ENCODE assay signal across 36 cellular contexts in genomic region chrX:130658310-130658709, GRCh38.
"Had no signal": no experiment of that assay in that cellular context is flagged by ENCODE, and none has a peak within 500 bp of the region (broad histone marks: within the 10 kb centered on the region; RNA-seq: fewer than 3 reads in every experiment).

No MANE protein-coding gene starts in this region.

- H3K27ac Mint-ChIP-seq: activated B cell treated with CpG ODN at 0.5 μM for 24 hours; activated CD4-positive, alpha-beta memory T cell treated with anti-CD3 and anti-CD28 coated beads for 36 hours; activated CD4-positive, alpha-beta T cell treated with anti-CD3 and anti-CD28 coated beads, Interleukin-2, amount 10 ng/mL, durations not matched to agents 24 days and 14 days; activated CD8-positive, alpha-beta T cell treated with anti-CD3 and anti-CD28 coated beads for 36 hours; activated naive CD4-positive, alpha-beta T cell treated with anti-CD3 and anti-CD28 coated beads for 36 hours; activated naive CD4-positive, alpha-beta T cell treated with anti-CD3 and anti-CD28 coated beads, Interleukin-2, amount 50 U/mL, for 72 hours; activated naive CD8-positive, alpha-beta T cell treated with anti-CD3 and anti-CD28 coated beads for 36 hours; activated T-cell treated with anti-CD3 and anti-CD28 coated beads, Interleukin-2, amount 50 U/mL, for 72 hours; activated T-helper 1 cell treated with anti-CD3 and anti-CD28 coated beads, Interleukin-12 subunit alpha, Interleukin-12 subunit beta, Interleukin-2, Interleukin-4 antibody, amounts not matched to agents 30 ng/mL and 10 ng/mL and 1 ng/mL, durations not matched to agents 14 hours and 24 hours and 36 hours; activated T-helper 17 cell treated with anti-CD3 and anti-CD28 coated beads, Interleukin-2, amount 50 U/mL, for 72 hours; T-helper 1 cell treated with Interleukin-12 subunit alpha and Interleukin-12 subunit beta and Interleukin-4 antibody, amounts not matched to agents 30 μg/mL and 1 μg/mL, for 36 hours; T-helper 2 cell treated with Interferon-gamma antibody and Interleukin-4, amounts not matched to agents 5 μg/mL and 100 μg/mL, for 36 hours had no signal

- H3K27me3 Mint-ChIP-seq: activated B cell treated with CpG ODN at 0.5 μM for 24 hours; activated CD4-positive, alpha-beta memory T cell treated with anti-CD3 and anti-CD28 coated beads for 36 hours; activated CD4-positive, alpha-beta T cell treated with anti-CD3 and anti-CD28 coated beads, Interleukin-2, amount 10 ng/mL, durations not matched to agents 24 days and 14 days; activated CD8-positive, alpha-beta T cell treated with anti-CD3 and anti-CD28 coated beads for 36 hours; activated naive CD8-positive, alpha-beta T cell treated with anti-CD3 and anti-CD28 coated beads for 36 hours; activated T-helper 17 cell treated with anti-CD3 and anti-CD28 coated beads, Interleukin-2, amount 50 U/mL, for 72 hours had no signal

- DNase-seq: activated B cell treated with CpG ODN at 0.5 μM for 24 hours; activated CD4-positive, alpha-beta memory T cell treated with anti-CD3 and anti-CD28 coated beads for 36 hours; activated CD4-positive, alpha-beta T cell treated with anti-CD3 and anti-CD28 coated beads for 4 hours; activated CD4-positive, alpha-beta T cell treated with anti-CD3 and anti-CD28 coated beads, Interleukin-2, amount 10 ng/mL, durations not matched to agents 24 days and 14 days; activated CD4-positive, alpha-beta T cell treated with anti-CD3 and anti-CD28 coated beads, Interleukin-2, amount 50 U/mL, for 1 hour; activated CD4-positive, alpha-beta T cell treated with anti-CD3 and anti-CD28 coated beads, Interleukin-2, amount 50 U/mL, for 4 hours; activated CD4-positive, CD25-positive, alpha-beta regulatory T cell treated with anti-CD3 and anti-CD28 coated beads, Interleukin-2, amount 50 U/mL, for 72 hours; activated CD8-positive, alpha-beta memory T cell treated with anti-CD3 and anti-CD28 coated beads, Interleukin-2, amount 50 U/mL, for 4 hours; activated CD8-positive, alpha-beta T cell treated with anti-CD3 and anti-CD28 coated beads for 36 hours; activated effector memory CD4-positive, alpha-beta T cell treated with anti-CD3 and anti-CD28 coated beads, Interleukin-2, amount 50 U/mL, for 16 hours; activated gamma-delta T cell treated with Interleukin-2 at 50 U/mL for 16 hours; activated naive CD4-positive, alpha-beta T cell; activated naive CD4-positive, alpha-beta T cell treated with anti-CD3 and anti-CD28 coated beads for 36 hours; activated naive CD4-positive, alpha-beta T cell treated with anti-CD3 and anti-CD28 coated beads, Interleukin-2, amount 50 U/mL, for 16 hours; activated naive CD8-positive, alpha-beta T cell treated with anti-CD3 and anti-CD28 coated beads for 36 hours; activated T-cell treated with anti-CD3 and anti-CD28 coated beads for 4 hours; activated T-cell treated with anti-CD3 and anti-CD28 coated beads, Interleukin-2, amount 50 U/mL, for 1 hour; activated T-cell treated with anti-CD3 and anti-CD28 coated beads, Interleukin-2, amount 50 U/mL, for 4 hours; activated T-cell treated with anti-CD3 and anti-CD28 coated beads, Interleukin-2, amount 50 U/mL, for 72 hours; adrenal gland; amniotic stem cell; aorta; body of pancreas; brain microvascular endothelial cell; central memory CD4-positive, alpha-beta T cell; T-helper 1 cell; T-helper 2 cell; T-helper 9 cell had no signal

- H3K4me3 ChIP-seq: adrenal gland, body of pancreas, breast epithelium had no signal

- H3K36me3 ChIP-seq: adrenal gland, brain microvascular endothelial cell, breast epithelium had no signal

- H3K4me3 Mint-ChIP-seq: activated B cell treated with CpG ODN at 0.5 μM for 24 hours; activated CD4-positive, alpha-beta memory T cell treated with anti-CD3 and anti-CD28 coated beads for 36 hours; activated CD4-positive, alpha-beta T cell treated with anti-CD3 and anti-CD28 coated beads, Interleukin-2, amount 10 ng/mL, durations not matched to agents 24 days and 14 days; activated CD8-positive, alpha-beta T cell treated with anti-CD3 and anti-CD28 coated beads for 36 hours; activated naive CD4-positive, alpha-beta T cell treated with anti-CD3 and anti-CD28 coated beads for 36 hours; activated naive CD8-positive, alpha-beta T cell treated with anti-CD3 and anti-CD28 coated beads for 36 hours; activated T-cell treated with anti-CD3 and anti-CD28 coated beads, Interleukin-2, amount 50 U/mL, for 4 hours; activated T-cell treated with anti-CD3 and anti-CD28 coated beads, Interleukin-2, amount 50 U/mL, for 72 hours; activated T-helper 1 cell treated with anti-CD3 and anti-CD28 coated beads, Interleukin-12 subunit alpha, Interleukin-12 subunit beta, Interleukin-2, Interleukin-4 antibody, amounts not matched to agents 30 ng/mL and 10 ng/mL and 1 ng/mL, durations not matched to agents 14 hours and 24 hours and 36 hours; activated T-helper 17 cell treated with anti-CD3 and anti-CD28 coated beads, Interleukin-2, amount 50 U/mL, for 72 hours; T-helper 1 cell treated with Interleukin-12 subunit alpha and Interleukin-12 subunit beta and Interleukin-4 antibody, amounts not matched to agents 30 μg/mL and 1 μg/mL, for 36 hours; T-helper 2 cell treated with Interferon-gamma antibody and Interleukin-4, amounts not matched to agents 5 μg/mL and 100 μg/mL, for 36 hours had no signal

- FAIRE-seq: TTC549 had no signal

- H3K4me1 Mint-ChIP-seq: activated B cell treated with CpG ODN at 0.5 μM for 24 hours; activated CD4-positive, alpha-beta T cell treated with anti-CD3 and anti-CD28 coated beads, Interleukin-2, amount 10 ng/mL, durations not matched to agents 24 days and 14 days; activated naive CD8-positive, alpha-beta T cell treated with anti-CD3 and anti-CD28 coated beads for 36 hours; activated T-helper 17 cell treated with anti-CD3 and anti-CD28 coated beads, Interleukin-2, amount 50 U/mL, for 72 hours had no signal

- H3K27ac ChIP-seq: adrenal gland, body of pancreas, brain microvascular endothelial cell, breast epithelium, VCaP had no signal

- H3K27me3 ChIP-seq: adrenal gland, body of pancreas, brain microvascular endothelial cell had no signal

- H3K4me1 ChIP-seq: adrenal gland, body of pancreas, breast epithelium had no signal

- H3K9me3 ChIP-seq: adrenal gland, body of pancreas had no signal

- H3K9me3 Mint-ChIP-seq: activated B cell treated with CpG ODN at 0.5 μM for 24 hours; activated CD4-positive, alpha-beta memory T cell treated with anti-CD3 and anti-CD28 coated beads for 36 hours; activated CD4-positive, alpha-beta T cell treated with anti-CD3 and anti-CD28 coated beads, Interleukin-2, amount 10 ng/mL, durations not matched to agents 24 days and 14 days; activated CD8-positive, alpha-beta T cell treated with anti-CD3 and anti-CD28 coated beads for 36 hours; activated naive CD4-positive, alpha-beta T cell treated with anti-CD3 and anti-CD28 coated beads for 36 hours; activated naive CD4-positive, alpha-beta T cell treated with anti-CD3 and anti-CD28 coated beads, Interleukin-2, amount 50 U/mL, for 72 hours; activated naive CD8-positive, alpha-beta T cell treated with anti-CD3 and anti-CD28 coated beads for 36 hours; activated T-cell treated with anti-CD3 and anti-CD28 coated beads, Interleukin-2, amount 50 U/mL, for 4 hours; activated T-helper 1 cell treated with anti-CD3 and anti-CD28 coated beads, Interleukin-12 subunit alpha, Interleukin-12 subunit beta, Interleukin-2, Interleukin-4 antibody, amounts not matched to agents 30 ng/mL and 10 ng/mL and 1 ng/mL, durations not matched to agents 14 hours and 24 hours and 36 hours; activated T-helper 17 cell treated with anti-CD3 and anti-CD28 coated beads, Interleukin-2, amount 50 U/mL, for 72 hours; T-helper 1 cell treated with Interleukin-12 subunit alpha and Interleukin-12 subunit beta and Interleukin-4 antibody, amounts not matched to agents 30 μg/mL and 1 μg/mL, for 36 hours; T-helper 2 cell treated with Interferon-gamma antibody and Interleukin-4, amounts not matched to agents 5 μg/mL and 100 μg/mL, for 36 hours had no signal
